ENCODE assay signal across 26 cellular contexts in genomic region chr11:107969219-107969618, GRCh38. TPM values are rescaled to one million over a fixed set of nuclear protein-coding genes. Genes with fewer than 3 reads are reported as not detected.
A peak's percentile ranks its signal among the peaks of the same experiment; 100 is the strongest.
DNase-seq lines count a peak whose midpoint lies in the region; ATAC-seq and TF ChIP-seq lines count a peak whose summit lies in the region.
"Had no signal": no experiment of that assay in that cellular context is flagged by ENCODE, and none has a peak within 500 bp of the region (broad histone marks: within the 10 kb centered on the region; RNA-seq: fewer than 3 reads in every experiment).

No MANE protein-coding gene starts in this region.

- peaks cover 3% of the 10 kb centered on the region; the same call in 1 of the 2 replicates for H3K27me3 ChIP-seq in GM23248 (replicated peaks; ENCODE audit: insufficient read depth)
- H3K27me3 ChIP-seq in PC-9 (ENCODE audit: insufficient read depth, low read depth) = no peaks in the 10 kb centered on the region
- no peaks in the 10 kb centered on the region for H3K27me3 ChIP-seq in neural progenitor cell
- H3K27me3 ChIP-seq: body of pancreas, upper lobe of left lung had no signal

- no TSS peak for BruUV-seq in PC-9 (replicated peaks; lab: Mats Ljungman, UMichigan)

- no peak overlapping the region for H3K27ac Mint-ChIP-seq in neural progenitor cell
- H3K27ac Mint-ChIP-seq in activated T-helper 2 cell treated with anti-CD3 and anti-CD28 coated beads, Interferon-gamma antibody, Interleukin-2, Interleukin-4, amounts not matched to agents 10 μg/mL and 5 μg/mL and 100 μg/mL, durations not matched to agents 14 hours and 24 hours and 36 hours = no peak overlapping the region
- H3K27ac Mint-ChIP-seq: activated B cell treated with CpG ODN at 0.5 μM for 24 hours; activated CD4-positive, alpha-beta memory T cell treated with anti-CD3 and anti-CD28 coated beads, Interleukin-2, amount 10 ng/mL, durations not matched to agents 7 days and 5 days; activated naive CD4-positive, alpha-beta T cell treated with anti-CD3 and anti-CD28 coated beads, Interleukin-2, amount 50 U/mL, for 72 hours; nephron progenitor cell; stimulated activated naive CD8-positive, alpha-beta T cell treated with anti-CD3 and anti-CD28 coated beads, Interleukin-15, amount 100 ng/mL, for 72 hours had no signal

- H3K9me3 ChIP-seq in GM23248 (ENCODE audit: low read depth) (no peaks in the 10 kb centered on the region), PC-9 (ENCODE audit: insufficient read depth, low read depth) (no peaks in the 10 kb centered on the region), neural progenitor cell (ENCODE audit: low read depth) (no peaks in the 10 kb centered on the region)
- H3K9me3 ChIP-seq: body of pancreas, prostate gland, upper lobe of left lung had no signal

- H3F3A ChIP-seq in GM23248 (ENCODE audit: insufficient read depth) (no peaks in the 10 kb centered on the region), PC-9 (ENCODE audit: insufficient read depth, low read depth) (no peaks in the 10 kb centered on the region), neural progenitor cell (ENCODE audit: low read depth) (no peaks in the 10 kb centered on the region)

- no peaks in the 10 kb centered on the region for H3K4me1 ChIP-seq in GM23248 (ENCODE audit: insufficient read depth)
- no peaks in the 10 kb centered on the region for H3K4me1 ChIP-seq in PC-9 (replicated peaks; ENCODE audit: insufficient read depth)
- no peaks in the 10 kb centered on the region for H3K4me1 ChIP-seq in neural progenitor cell
- H3K4me1 ChIP-seq: body of pancreas, prostate gland, upper lobe of left lung had no signal

- POLR2A ChIA-PET in PC-9 (lab: Charles Lee; ENCODE audit: unreplicated experiment) = no interaction called here

- no peaks in the 10 kb centered on the region for H4K20me1 ChIP-seq in GM23248 (ENCODE audit: insufficient read depth)
- no peaks in the 10 kb centered on the region for H4K20me1 ChIP-seq in PC-9 (ENCODE audit: insufficient read depth)
- no peaks in the 10 kb centered on the region for H4K20me1 ChIP-seq in neural progenitor cell (ENCODE audit: low read depth)

- H3K4me2 ChIP-seq in GM23248 (ENCODE audit: unreplicated experiment) = no peak overlapping the region
- H3K4me2 ChIP-seq in PC-9 = no peak overlapping the region
- no peak overlapping the region for H3K4me2 ChIP-seq in neural progenitor cell

- H3K27me3 Mint-ChIP-seq in neural progenitor cell (ENCODE audit: insufficient read depth, low read depth) = no peaks in the 10 kb centered on the region
- no peaks in the 10 kb centered on the region for H3K27me3 Mint-ChIP-seq in activated T-helper 2 cell treated with anti-CD3 and anti-CD28 coated beads, Interferon-gamma antibody, Interleukin-2, Interleukin-4, amounts not matched to agents 10 μg/mL and 5 μg/mL and 100 μg/mL, durations not matched to agents 14 hours and 24 hours and 36 hours (ENCODE audit: low read depth)
- H3K27me3 Mint-ChIP-seq: activated B cell treated with CpG ODN at 0.5 μM for 24 hours had no signal

- intact Hi-C loops in PC-9 (cut with micrococcal nuclease; ENCODE audit: unreplicated experiment) = no loop called here
- intact Hi-C loops in activated T-helper 2 cell treated with anti-CD3 and anti-CD28 coated beads, Interferon-gamma antibody, Interleukin-2, Interleukin-4, amounts not matched to agents 10 μg/mL and 5 μg/mL and 100 μg/mL, durations not matched to agents 14 hours and 24 hours and 36 hours (cut with micrococcal nuclease) = no loop called here

- peaks cover 6% of the 10 kb centered on the region for H3K4me1 Mint-ChIP-seq in neural progenitor cell
- no peaks in the 10 kb centered on the region for H3K4me1 Mint-ChIP-seq in activated T-helper 2 cell treated with anti-CD3 and anti-CD28 coated beads, Interferon-gamma antibody, Interleukin-2, Interleukin-4, amounts not matched to agents 10 μg/mL and 5 μg/mL and 100 μg/mL, durations not matched to agents 14 hours and 24 hours and 36 hours (ENCODE audit: low read depth)
- H3K4me1 Mint-ChIP-seq: activated B cell treated with CpG ODN at 0.5 μM for 24 hours; activated CD4-positive, alpha-beta memory T cell treated with anti-CD3 and anti-CD28 coated beads, Interleukin-2, amount 10 ng/mL, durations not matched to agents 7 days and 5 days; nephron progenitor cell; stimulated activated naive CD8-positive, alpha-beta T cell treated with anti-CD3 and anti-CD28 coated beads, Interleukin-15, amount 100 ng/mL, for 72 hours had no signal

- CTCF ChIA-PET in PC-9 (lab: Charles Lee) = no interaction called here

- H2AFZ ChIP-seq in GM23248 = no peak overlapping the region
- no peak overlapping the region for H2AFZ ChIP-seq in PC-9
- H2AFZ ChIP-seq in neural progenitor cell (replicated peaks) = no peak overlapping the region

- H3K36me3 Mint-ChIP-seq in neural progenitor cell = peaks cover 1% of the 10 kb centered on the region
- no peaks in the 10 kb centered on the region for H3K36me3 Mint-ChIP-seq in activated T-helper 2 cell treated with anti-CD3 and anti-CD28 coated beads, Interferon-gamma antibody, Interleukin-2, Interleukin-4, amounts not matched to agents 10 μg/mL and 5 μg/mL and 100 μg/mL, durations not matched to agents 14 hours and 24 hours and 36 hours (ENCODE audit: low read depth)
- H3K36me3 Mint-ChIP-seq: activated naive CD4-positive, alpha-beta T cell treated with anti-CD3 and anti-CD28 coated beads, Interleukin-2, amount 50 U/mL, for 72 hours had no signal

- no peak overlapping the region for H3K27ac ChIP-seq in GM23248
- no peak overlapping the region for H3K27ac ChIP-seq in PC-9
- no peak overlapping the region for H3K27ac ChIP-seq in neural progenitor cell
- H3K27ac ChIP-seq: body of pancreas, prostate gland, upper lobe of left lung had no signal

- H3K36me3 ChIP-seq in GM23248 (ENCODE audit: low read depth) (no peaks in the 10 kb centered on the region), PC-9 (ENCODE audit: low read depth) (no peaks in the 10 kb centered on the region), neural progenitor cell (no peaks in the 10 kb centered on the region)
- H3K36me3 ChIP-seq: prostate gland, upper lobe of left lung had no signal

- H3K4me3 Mint-ChIP-seq in neural progenitor cell = no peak overlapping the region
- H3K4me3 Mint-ChIP-seq in activated T-helper 2 cell treated with anti-CD3 and anti-CD28 coated beads, Interferon-gamma antibody, Interleukin-2, Interleukin-4, amounts not matched to agents 10 μg/mL and 5 μg/mL and 100 μg/mL, durations not matched to agents 14 hours and 24 hours and 36 hours (ENCODE audit: low read depth) = no peak overlapping the region
- H3K4me3 Mint-ChIP-seq: activated B cell treated with CpG ODN at 0.5 μM for 24 hours; activated CD4-positive, alpha-beta memory T cell treated with anti-CD3 and anti-CD28 coated beads, Interleukin-2, amount 10 ng/mL, durations not matched to agents 7 days and 5 days; activated T-cell treated with anti-CD3 and anti-CD28 coated beads, Interleukin-2, amount 50 U/mL, for 4 hours; nephron progenitor cell; stimulated activated naive CD8-positive, alpha-beta T cell treated with anti-CD3 and anti-CD28 coated beads, Interleukin-15, amount 100 ng/mL, for 72 hours had no signal

- H3K79me2 ChIP-seq in GM23248 (ENCODE audit: insufficient read depth) = no peaks in the 10 kb centered on the region
- H3K79me2 ChIP-seq in PC-9 (ENCODE audit: low read depth) = no peaks in the 10 kb centered on the region
- H3K79me2 ChIP-seq in neural progenitor cell (ENCODE audit: low read depth) = no peaks in the 10 kb centered on the region

- no peak for ATAC-seq in GM21390 (IDR thresholded peaks at IDR 0.05; ENCODE audit: unreplicated experiment)
- no peak for ATAC-seq in GM21526 (IDR thresholded peaks at IDR 0.05; ENCODE audit: low FRiP score, unreplicated experiment)
- ATAC-seq: activated naive CD4-positive, alpha-beta T cell treated with anti-CD3 and anti-CD28 coated beads, Interleukin-2, amount 50 U/mL, for 72 hours; activated T-cell treated with anti-CD3 and anti-CD28 coated beads, Interleukin-2, amount 50 U/mL, for 4 hours; body of pancreas; left colon; stimulated activated naive CD8-positive, alpha-beta T cell treated with anti-CD3 and anti-CD28 coated beads, Interleukin-15, amount 100 ng/mL, for 72 hours had no signal

- H3K9me2 ChIP-seq in GM23248 (ENCODE audit: insufficient read depth) (no peaks in the 10 kb centered on the region), PC-9 (ENCODE audit: insufficient read depth) (no peaks in the 10 kb centered on the region)

- peak; percentile 23; the same call in 1 of the 2 replicates for TF ChIP-seq CTCF in PC-9 (conservative IDR thresholded peaks at IDR 0.05)
- peak; percentile 15 for TF ChIP-seq CTCF in choroid plexus epithelial cell (conservative IDR thresholded peaks at IDR 0.05; ENCODE audit: low read depth, low read length)
- peak; percentile 29 for TF ChIP-seq CTCF in neural progenitor cell (IDR thresholded peaks at IDR 0.05)

- H3K9ac ChIP-seq in GM23248 = no peak overlapping the region
- H3K9ac ChIP-seq in neural progenitor cell = no peak overlapping the region

- DNase-seq in GM23248 (peak; percentile 2), PC-9 (no peak), choroid plexus epithelial cell (ENCODE audit: low read depth) (peak; percentile 12), neural progenitor cell (ENCODE audit: low spot score) (no peak)
- DNase-seq in activated T-helper 2 cell treated with anti-CD3 and anti-CD28 coated beads, Interferon-gamma antibody, Interleukin-2, Interleukin-4, amounts not matched to agents 10 μg/mL and 5 μg/mL and 100 μg/mL, durations not matched to agents 14 hours and 24 hours and 36 hours (ENCODE audit: low spot score) = no peak
- no peak for DNase-seq in effector CD4-positive, alpha-beta T cell
- DNase-seq: activated B cell treated with CpG ODN at 0.5 μM for 24 hours; activated CD4-positive, alpha-beta memory T cell treated with anti-CD3 and anti-CD28 coated beads, Interleukin-2, amount 10 ng/mL, durations not matched to agents 7 days and 5 days; activated T-cell treated with anti-CD3 and anti-CD28 coated beads, Interleukin-2, amount 50 U/mL, for 4 hours; AML-193; body of pancreas; foreskin melanocyte; left colon; midbrain; NCI-H1105; NCI-H510A; nephron progenitor cell; small intestine; stimulated activated CD4-positive, alpha-beta T cell treated with anti-CD3 and anti-CD28 coated beads, Interleukin-4, amount 100 ng/mL, for 1 hour; stimulated activated naive CD8-positive, alpha-beta T cell treated with anti-CD3 and anti-CD28 coated beads, Interleukin-15, amount 100 ng/mL, for 72 hours; upper lobe of left lung had no signal

- H3K4me3 ChIP-seq in GM23248 (no peak overlapping the region), PC-9 (no peak overlapping the region), choroid plexus epithelial cell (ENCODE audit: low read depth, low read length) (no peak overlapping the region), neural progenitor cell (no peak overlapping the region)
- H3K4me3 ChIP-seq: body of pancreas, prostate gland, upper lobe of left lung had no signal

- in situ Hi-C loops in GM23248 (cut with MboI) = no loop called here

- no peaks in the 10 kb centered on the region for H3K9me3 Mint-ChIP-seq in neural progenitor cell
- H3K9me3 Mint-ChIP-seq in activated T-helper 2 cell treated with anti-CD3 and anti-CD28 coated beads, Interferon-gamma antibody, Interleukin-2, Interleukin-4, amounts not matched to agents 10 μg/mL and 5 μg/mL and 100 μg/mL, durations not matched to agents 14 hours and 24 hours and 36 hours = no peaks in the 10 kb centered on the region
- H3K9me3 Mint-ChIP-seq: activated B cell treated with CpG ODN at 0.5 μM for 24 hours; activated CD4-positive, alpha-beta memory T cell treated with anti-CD3 and anti-CD28 coated beads, Interleukin-2, amount 10 ng/mL, durations not matched to agents 7 days and 5 days; activated naive CD4-positive, alpha-beta T cell treated with anti-CD3 and anti-CD28 coated beads, Interleukin-2, amount 50 U/mL, for 72 hours; activated T-cell treated with anti-CD3 and anti-CD28 coated beads, Interleukin-2, amount 50 U/mL, for 4 hours; nephron progenitor cell; stimulated activated naive CD8-positive, alpha-beta T cell treated with anti-CD3 and anti-CD28 coated beads, Interleukin-15, amount 100 ng/mL, for 72 hours had no signal

RNA-seq across cellular contexts. Expression of gene CUL5, which starts 39.5 kb away (rescaled TPM):
- total RNA-seq in GM23248 (2014; rRNA removed; shearing (Covaris generic)) = 24.4 and 37.5 TPM in 2 replicates
- polyA plus RNA-seq in GM23248 (2016; fragmentation: Nextera tagmentation; extraction: Ambion mirVana) = 29.5 and 31.3 TPM in 2 replicates
- total RNA-seq in PC-9 (2021) (34.3 and 39.4 TPM in 2 replicates), neural progenitor cell (ENCODE audit: low replicate concordance) (35.3 and 55.1 TPM in 2 replicates)
- 33.7 and 34.2 TPM in 2 replicates for total RNA-seq in activated T-helper 2 cell treated with anti-CD3 and anti-CD28 coated beads, Interferon-gamma antibody, Interleukin-2, Interleukin-4, amounts not matched to agents 10 μg/mL and 5 μg/mL and 100 μg/mL, durations not matched to agents 14 hours and 24 hours and 36 hours

RNA-seq across cellular contexts. Expression of gene RAB39A, which starts 41.0 kb away (rescaled TPM):
- total RNA-seq in GM23248 (2014; rRNA removed; shearing (Covaris generic)) = not detected in 2 replicates
- polyA plus RNA-seq in GM23248 (2016; fragmentation: Nextera tagmentation; extraction: Ambion mirVana) = not detected in 2 replicates
- total RNA-seq in PC-9 (2021) (not detected in 2 replicates), neural progenitor cell (ENCODE audit: low replicate concordance) (8.9 and 13.2 TPM in 2 replicates)
- total RNA-seq in activated T-helper 2 cell treated with anti-CD3 and anti-CD28 coated beads, Interferon-gamma antibody, Interleukin-2, Interleukin-4, amounts not matched to agents 10 μg/mL and 5 μg/mL and 100 μg/mL, durations not matched to agents 14 hours and 24 hours and 36 hours = not detected in 2 replicates
- total RNA-seq: T-helper 2 cell treated with Interferon-gamma antibody and Interleukin-4, amounts not matched to agents 100 ng/mL and 5 ng/mL, for 36 hours had no signal

Comparison
In these comparisons a context has a peak if more than half of its experiments do, and no peak if none do; other contexts are left out.
1. DNase-seq: peak in GM23248 (single experiment) and choroid plexus epithelial cell (single experiment); none in PC-9 (0 of 2), neural progenitor cell (single experiment), activated T-helper 2 cell treated with anti-CD3 and anti-CD28 coated beads, Interferon-gamma antibody, Interleukin-2, Interleukin-4, amounts not matched to agents 10 μg/mL and 5 μg/mL and 100 μg/mL, durations not matched to agents 14 hours and 24 hours and 36 hours (single experiment) and effector CD4-positive, alpha-beta T cell (single experiment).
2. Peak in every context shown above with its lines, with median percentiles within 50 percentile points of each other: CTCF ChIP-seq.